Comparison of ENCODE assay signal across 12 cellular contexts in the genomic region with DNA sequence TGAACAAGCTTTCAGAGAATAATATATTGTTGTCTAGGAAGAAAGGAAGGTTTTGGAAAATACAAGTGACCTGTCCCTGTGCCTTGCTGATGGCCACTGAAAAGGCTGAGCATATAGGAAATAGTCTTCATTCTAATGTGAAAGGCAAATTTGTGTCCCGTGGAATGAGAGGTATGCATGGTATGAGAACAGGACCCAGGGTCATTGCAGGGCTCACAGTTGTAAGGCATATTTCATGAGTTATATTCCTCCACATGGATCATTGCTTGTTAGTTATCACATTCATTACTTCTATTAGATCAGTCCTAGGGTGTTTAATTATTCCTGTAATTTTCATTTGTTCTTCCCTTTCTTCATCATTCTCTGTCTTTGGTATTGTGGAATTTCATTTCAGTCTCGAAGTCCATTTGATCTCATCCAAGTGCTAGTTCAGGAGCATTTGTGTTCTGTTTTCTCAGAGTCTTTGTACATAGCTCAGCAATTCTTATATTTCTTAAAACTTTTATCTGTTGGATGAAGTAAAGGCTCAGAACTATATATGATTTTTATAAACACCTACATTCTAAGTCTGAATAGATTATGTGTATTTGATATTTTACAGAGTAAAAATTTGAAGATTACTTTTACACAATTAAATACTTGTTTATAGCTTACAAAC. TPM values are rescaled to one million over a fixed set of nuclear protein-coding genes. Genes with fewer than 3 reads are reported as not detected.
DNase-seq lines count a peak whose midpoint lies in the region; ATAC-seq and TF ChIP-seq lines count a peak whose summit lies in the region.
"Had no signal": no experiment of that assay in that cellular context is flagged by ENCODE, and none has a peak within 500 bp of the region (broad histone marks: within the 10 kb centered on the region; RNA-seq: fewer than 3 reads in every experiment).

No MANE protein-coding gene starts in this region.

- peaks cover 34% of the 10 kb centered on the region for H3K36me3 Mint-ChIP-seq in WTC11
- peaks cover 10 to 11% of the 10 kb centered on the region in 2 donors for H3K36me3 Mint-ChIP-seq in activated T-cell treated with anti-CD3 and anti-CD28 coated beads, Interleukin-2, amount 50 U/mL, for 72 hours (ENCODE audit: insufficient read depth in 2 of 2)

- peak overlapping the region; percentile 65 for H3K27ac ChIP-seq in cardiac muscle cell
- H3K27ac ChIP-seq in iPS-18a (ENCODE audit: low read length): peak overlapping the region; percentile 59
- H3K27ac ChIP-seq in effector memory CD4-positive, alpha-beta T cell (ENCODE audit: insufficient read depth, low read length, poor library complexity, severe bottlenecking): no peak overlapping the region

- no peaks in the 10 kb centered on the region for H3K4me1 ChIP-seq in cardiac muscle cell (ENCODE audit: low read depth)
- H3K4me1 ChIP-seq in iPS-18a (ENCODE audit: control insufficient read depth, low read depth, low read length): peaks cover 14% of the 10 kb centered on the region
- peaks cover 3% of the 10 kb centered on the region for H3K4me1 ChIP-seq in effector memory CD4-positive, alpha-beta T cell (ENCODE audit: control insufficient read depth, insufficient read depth, low read length, poor library complexity, severe bottlenecking)

- CTCF ChIA-PET in WTC11 (lab: Charles Lee): no interaction called here

- intact Hi-C loops in left ventricle myocardium superior (cut with micrococcal nuclease) (no loop called here), posterior vena cava (cut with DNase I) (no loop called here)

- POLR2A ChIA-PET in WTC11 (lab: Charles Lee): interaction anchor here (1.0 kb wide), 1 partner anchor 38 kb away, joined by 3 read pairs; no protein-coding TSS in a partner anchor

- H3K36me3 ChIP-seq in cardiac muscle cell: no peaks in the 10 kb centered on the region
- no peaks in the 10 kb centered on the region for H3K36me3 ChIP-seq in iPS-18a (ENCODE audit: control insufficient read depth, low read depth, low read length)
- H3K36me3 ChIP-seq in effector memory CD4-positive, alpha-beta T cell (ENCODE audit: control insufficient read depth, insufficient read depth, low read length): no peaks in the 10 kb centered on the region

- H3K9me3 Mint-ChIP-seq in WTC11: peaks cover 40% of the 10 kb centered on the region
- H3K9me3 Mint-ChIP-seq in activated T-cell treated with anti-CD3 and anti-CD28 coated beads, Interleukin-2, amount 50 U/mL, for 72 hours: peaks cover 5% of the 10 kb centered on the region in 2 donors

- H3K27me3 Mint-ChIP-seq in WTC11 (ENCODE audit: low read depth): no peaks in the 10 kb centered on the region; the same call in 1 of the 2 replicates
- no peaks in the 10 kb centered on the region for H3K27me3 Mint-ChIP-seq in activated T-cell treated with anti-CD3 and anti-CD28 coated beads, Interleukin-2, amount 50 U/mL, for 72 hours (ENCODE audit: low read depth)
- H3K27me3 Mint-ChIP-seq: B cell had no signal

- peak; percentile 64 to 66 for DNase-seq in cardiac muscle cell (ENCODE audit: low read depth in 1 of 2, low spot score in 1 of 2)
- no peak for DNase-seq in left ventricle myocardium superior
- DNase-seq in WTC11 (ENCODE audit: low spot score): no peak
- DNase-seq in activated T-cell treated with anti-CD3 and anti-CD28 coated beads, Interleukin-2, amount 50 U/mL, for 72 hours: no peak
- DNase-seq in posterior vena cava (ENCODE audit: low spot score): no peak
- DNase-seq in effector memory CD4-positive, alpha-beta T cell: no peak
- DNase-seq: activated gamma-delta T cell treated with Interleukin-2 at 50 U/mL for 16 hours; stimulated activated naive CD8-positive, alpha-beta T cell treated with anti-CD3 and anti-CD28 coated beads, Interleukin-15, Interleukin-2, amounts not matched to agents 100 U/mL and 50 U/mL, for 24 hours had no signal

- peak overlapping the region; percentile 50 for H3K27ac Mint-ChIP-seq in WTC11
- no peak overlapping the region for H3K27ac Mint-ChIP-seq in activated T-cell treated with anti-CD3 and anti-CD28 coated beads, Interleukin-2, amount 50 U/mL, for 72 hours
- H3K27ac Mint-ChIP-seq: B cell had no signal

- ATAC-seq in left ventricle myocardium superior (no peak), WTC11 (peak; percentile 97), HG02884 (IDR thresholded peaks at IDR 0.05; ENCODE audit: unreplicated experiment) (no peak)
- no peak for ATAC-seq in activated T-cell treated with anti-CD3 and anti-CD28 coated beads, Interleukin-2, amount 50 U/mL, for 72 hours (replicated peaks in 1 of 2)
- ATAC-seq: stimulated activated naive CD8-positive, alpha-beta T cell treated with anti-CD3 and anti-CD28 coated beads, Interleukin-15, Interleukin-2, amounts not matched to agents 100 U/mL and 50 U/mL, for 24 hours had no signal

- TF ChIP-seq CTCF in cardiac muscle cell (IDR thresholded peaks at IDR 0.05; ENCODE audit: low read depth, low read length) (no peak), WTC11 (IDR thresholded peaks at IDR 0.05) (no peak)

- H3K27me3 ChIP-seq in cardiac muscle cell (no peaks in the 10 kb centered on the region), iPS-18a (ENCODE audit: control insufficient read depth, insufficient read depth, low read length) (no peaks in the 10 kb centered on the region)
- H3K27me3 ChIP-seq in effector memory CD4-positive, alpha-beta T cell (replicated peaks; ENCODE audit: control insufficient read depth, insufficient read depth, low read length, poor library complexity, severe bottlenecking): no peaks in the 10 kb centered on the region

- H3K4me3 ChIP-seq in cardiac muscle cell: no peak overlapping the region
- peak overlapping the region; percentile 25 for H3K4me3 ChIP-seq in iPS-18a (ENCODE audit: low read length)
- no peak overlapping the region for H3K4me3 ChIP-seq in effector memory CD4-positive, alpha-beta T cell (ENCODE audit: insufficient read depth, low read depth, low read length, poor library complexity, severe bottlenecking)
- H3K4me3 ChIP-seq: lung had no signal

- no peak overlapping the region for H3K9ac ChIP-seq in iPS-18a (ENCODE audit: low read length)

- no peak overlapping the region for H3K4me3 Mint-ChIP-seq in WTC11
- H3K4me3 Mint-ChIP-seq in activated T-cell treated with anti-CD3 and anti-CD28 coated beads, Interleukin-2, amount 50 U/mL, for 72 hours: no peak overlapping the region
- H3K4me3 Mint-ChIP-seq: B cell had no signal

- H3K9me3 ChIP-seq in cardiac muscle cell (ENCODE audit: low read depth) (no peaks in the 10 kb centered on the region), iPS-18a (ENCODE audit: control insufficient read depth, low read depth, low read length) (peaks cover 3% of the 10 kb centered on the region)
- H3K9me3 ChIP-seq in effector memory CD4-positive, alpha-beta T cell (ENCODE audit: control insufficient read depth, low read length): no peaks in the 10 kb centered on the region

- peaks cover 24% of the 10 kb centered on the region for H3K4me1 Mint-ChIP-seq in WTC11
- no peaks in the 10 kb centered on the region for H3K4me1 Mint-ChIP-seq in activated T-cell treated with anti-CD3 and anti-CD28 coated beads, Interleukin-2, amount 50 U/mL, for 72 hours (ENCODE audit: low read depth)
- H3K4me1 Mint-ChIP-seq: B cell had no signal

TF ChIP-seq in WTC11, 78 proteins besides CTCF, POLR2A, EP300 and RAD21:
- peak; percentile 94; the same call in 1 of the 2 replicates for TF ChIP-seq TEAD1 (CRISPR knock-in tag; IDR thresholded peaks at IDR 0.05)
- TF ChIP-seq ZNF416 (CRISPR knock-in tag; IDR thresholded peaks at IDR 0.05): no peak

RNA-seq across cellular contexts. Expression of gene ARHGAP21, which starts 39.4 kb away (rescaled TPM):
- total RNA-seq in cardiac muscle cell: 39.2 and 88.2 TPM in 2 replicates
- polyA plus RNA-seq in cardiac muscle cell: 24.0 and 34.8 TPM in 2 replicates
- total RNA-seq in left ventricle myocardium superior: 57.9 TPM
- 30.2 to 37.7 TPM (median 33.8 TPM) in 3 replicates for total RNA-seq in WTC11 (2021)
- total RNA-seq in activated T-cell treated with anti-CD3 and anti-CD28 coated beads, Interleukin-2, amount 50 U/mL, for 72 hours: 10 to 100 TPM; 22.6 to 22.9 TPM
- 100 to 1,000 TPM; 121 to 167 TPM for total RNA-seq in posterior vena cava

Comparison
In these comparisons a context has a peak if more than half of its experiments do, and no peak if none do; other contexts are left out.
1. DNase-seq: peak in cardiac muscle cell (2 of 2); none in left ventricle myocardium superior (single experiment), WTC11 (single experiment), activated T-cell treated with anti-CD3 and anti-CD28 coated beads, Interleukin-2, amount 50 U/mL, for 72 hours (0 of 2), posterior vena cava (single experiment) and effector memory CD4-positive, alpha-beta T cell (0 of 3).